8 cellular contexts compared by ENCODE assay signal in the genomic region with DNA sequence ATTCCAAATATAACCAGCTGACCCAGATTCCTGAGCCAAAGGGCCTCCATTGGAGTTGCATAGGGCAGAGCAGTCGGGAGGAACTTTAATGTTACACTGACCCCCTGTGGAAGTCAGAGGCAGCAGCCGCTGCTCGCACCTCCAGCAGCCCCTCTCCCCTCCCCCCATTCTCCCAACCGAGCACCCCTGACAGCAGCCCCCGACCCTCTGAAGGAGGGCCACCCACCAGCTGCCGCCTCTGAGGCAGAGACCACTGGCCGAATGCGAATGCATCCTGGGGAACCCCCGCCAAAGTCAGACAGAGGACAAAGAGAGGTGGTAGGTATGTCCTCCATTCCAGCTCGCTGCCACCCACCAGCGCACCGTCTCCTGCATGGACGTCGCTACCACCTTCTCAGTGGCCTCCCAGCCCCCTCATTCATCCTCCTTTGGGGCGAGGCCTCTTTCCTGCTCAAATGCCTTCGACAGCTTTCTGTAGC.
DNase-seq lines count a peak whose midpoint lies in the region; ATAC-seq, FAIRE-seq and TF ChIP-seq lines count a peak whose summit lies in the region.

No MANE protein-coding gene starts in this region.

- FAIRE-seq in GM18507 (lab: Jason Lieb, UNC) = peak; percentile 12

- no peaks in the 10 kb centered on the region for H3K36me3 ChIP-seq in testis (ENCODE audit: low read depth, missing control alignments)

- intact Hi-C loops in testis (cut with DNase I; ENCODE audit: low total_unique reads) = no loop called here

- WGBS in testis, 2 donors = 45 to 52% methylated on average over 14 to 16 of the region's 16 CpGs

- H3K4me3 ChIP-seq in astrocyte of the cerebellum (ENCODE audit: low read depth, low read length) (no peak overlapping the region), testis (no peak overlapping the region)

- in situ Hi-C loops in astrocyte of the cerebellum (cut with HindIII; ENCODE audit: low sequenced_read_pairs) = no loop called here

- H3K27ac ChIP-seq in testis = no peak overlapping the region

- no peaks in the 10 kb centered on the region for H3K4me1 ChIP-seq in testis

- H3K27me3 ChIP-seq in testis = no peaks in the 10 kb centered on the region

- TF ChIP-seq POLR2A in testis (IDR thresholded peaks at IDR 0.05) = no peak

- no peak for ATAC-seq in GM19452 (IDR thresholded peaks at IDR 0.05; ENCODE audit: unreplicated experiment)

- DNase-seq in AML-193 (lab: John Stamatoyannopoulos, UW) (peak; percentile 2 to 26), GM18507 (ENCODE audit: extremely low spot score, insufficient read length, low read depth) (peak; percentile 11), NCI-H1694 (lab: John Stamatoyannopoulos, UW) (peak; percentile 8), astrocyte of the cerebellum (ENCODE audit: low read depth) (peak; percentile 13), iPS-NIHi11 (ENCODE audit: low spot score) (peak; percentile 86), testis (peak; percentile 51), cortex of kidney (lab: John Stamatoyannopoulos, UW) (no peak)

- H3K9me3 ChIP-seq in testis = no peaks in the 10 kb centered on the region

- TF ChIP-seq CTCF in astrocyte of the cerebellum (IDR thresholded peaks at IDR 0.05; ENCODE audit: low read depth, low read length, missing control alignments) (peak; percentile 66), testis (IDR thresholded peaks at IDR 0.05) (peak; percentile 23 to 52 (median 43))
